In the genomic region with DNA sequence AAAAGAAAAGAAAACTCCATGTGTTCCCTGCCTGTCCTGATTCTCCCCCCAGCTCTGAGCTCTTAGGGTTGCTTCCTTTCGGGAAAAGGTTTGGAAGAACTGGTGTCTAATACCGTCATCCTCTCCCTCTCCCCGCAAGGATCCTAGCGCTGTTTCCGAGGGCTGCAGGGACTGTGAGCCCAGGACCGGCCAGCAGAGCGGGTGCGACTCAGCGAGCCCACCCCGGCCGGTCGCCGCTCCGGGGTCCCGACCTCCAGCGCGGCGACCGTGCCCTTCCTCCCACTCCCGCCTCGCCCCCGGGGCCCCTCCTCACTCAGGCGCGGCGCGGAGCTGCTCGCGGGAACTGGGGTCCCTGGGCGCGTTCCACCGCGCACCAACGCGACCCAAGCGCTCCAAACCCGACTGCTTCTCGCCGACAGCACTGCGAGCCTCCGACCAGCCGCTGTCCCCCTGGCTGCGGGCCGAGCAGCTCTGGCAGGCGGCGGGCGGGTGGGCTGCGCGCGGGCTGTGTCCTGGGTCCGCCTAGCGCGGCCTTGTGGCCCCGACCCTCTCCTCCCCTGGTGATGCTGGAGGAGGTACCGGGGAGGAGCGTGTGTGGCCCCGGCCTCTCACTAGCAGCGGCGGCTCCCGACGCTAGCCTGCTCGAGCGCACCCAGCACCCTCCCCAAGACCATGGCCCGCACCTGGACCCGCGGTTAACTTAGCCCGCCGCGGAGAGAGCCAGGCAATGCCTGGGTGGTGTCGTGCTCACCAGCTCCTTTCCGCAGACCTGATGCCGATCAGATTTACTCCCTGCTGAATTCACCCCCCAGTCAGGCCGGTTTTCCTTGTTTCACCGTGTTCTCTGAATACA, we compare ENCODE assay signal across 8 cellular contexts. TPM values are rescaled to one million over a fixed set of nuclear protein-coding genes. Genes with fewer than 3 reads are reported as not detected.
DNase-seq lines count a peak whose midpoint lies in the region; ATAC-seq, FAIRE-seq and TF ChIP-seq lines count a peak whose summit lies in the region.

PLA2G7 (minus strand) TSS at position 509 of the 853 bp plus-strand sequence. CDS start 12,484 bp downstream, outside the sequence.

- CTCF ChIA-PET in activated CD4-positive, alpha-beta memory T cell treated with anti-CD3 and anti-CD28 coated beads for 36 hours (lab: Charles Lee) = no interaction called here

- no peaks in the 10 kb centered on the region for H3K9me3 Mint-ChIP-seq in activated CD4-positive, alpha-beta memory T cell treated with anti-CD3 and anti-CD28 coated beads for 36 hours

- no peaks in the 10 kb centered on the region for H3K9me3 ChIP-seq in mucosa of descending colon

- no peak within 1 kb of the TSS for H3K4me3 Mint-ChIP-seq in activated CD4-positive, alpha-beta memory T cell treated with anti-CD3 and anti-CD28 coated beads for 36 hours

- no peaks in the 10 kb centered on the region for H3K36me3 Mint-ChIP-seq in activated CD4-positive, alpha-beta memory T cell treated with anti-CD3 and anti-CD28 coated beads for 36 hours

- peaks cover 9% of the 10 kb centered on the region for H3K4me1 ChIP-seq in mucosa of descending colon (ENCODE audit: low read depth)

- peaks cover 47% of the 10 kb centered on the region for H3K27me3 Mint-ChIP-seq in activated CD4-positive, alpha-beta memory T cell treated with anti-CD3 and anti-CD28 coated beads for 36 hours

- peak; percentile 70 for ATAC-seq in mucosa of descending colon
- no peak for ATAC-seq in HG02623 (IDR thresholded peaks at IDR 0.05; ENCODE audit: unreplicated experiment)

- no peak within 1 kb of the TSS for H3K27ac Mint-ChIP-seq in activated CD4-positive, alpha-beta memory T cell treated with anti-CD3 and anti-CD28 coated beads for 36 hours

- POLR2A ChIA-PET in activated CD4-positive, alpha-beta memory T cell treated with anti-CD3 and anti-CD28 coated beads for 36 hours (lab: Charles Lee) = no interaction called here

- peaks cover 7% of the 10 kb centered on the region for H3K4me1 Mint-ChIP-seq in activated CD4-positive, alpha-beta memory T cell treated with anti-CD3 and anti-CD28 coated beads for 36 hours (ENCODE audit: low read depth)

- peak; percentile 10 for DNase-seq in DMS114 treated with DMSO at 0.1 percent for 48 hours (lab: John Stamatoyannopoulos, UW; ENCODE audit: unreplicated experiment)
- peak; percentile 72 for DNase-seq in NCI-H748 (lab: John Stamatoyannopoulos, UW; ENCODE audit: unreplicated experiment)
- DNase-seq in epidermal melanocyte (ENCODE audit: insufficient read length, low spot score) = peak; percentile 24
- DNase-seq in mucosa of descending colon = peak in 2 of 3 donors; percentile 43 to 46
- peak; percentile 71 for DNase-seq in urothelium cell line (ENCODE audit: low spot score)
- no peak for DNase-seq in activated CD4-positive, alpha-beta memory T cell treated with anti-CD3 and anti-CD28 coated beads for 36 hours
- DNase-seq in LoVo (ENCODE audit: low spot score) = no peak

- no peak for TF ChIP-seq CTCF in mucosa of descending colon (IDR thresholded peaks at IDR 0.05)

- intact Hi-C loops in mucosa of descending colon (cut with DNase I, micrococcal nuclease) = no loop called here
- intact Hi-C loops in activated CD4-positive, alpha-beta memory T cell treated with anti-CD3 and anti-CD28 coated beads for 36 hours (cut with micrococcal nuclease) = no loop called here

- H3K4me3 ChIP-seq in mucosa of descending colon = no peak within 1 kb of the TSS

- H3K36me3 ChIP-seq in mucosa of descending colon (ENCODE audit: low read depth) = no peaks in the 10 kb centered on the region

- FAIRE-seq in urothelium cell line (lab: Jason Lieb, UNC) = peak; percentile 52

RNA-seq across cellular contexts. Expression of gene PLA2G7, which starts in this region (rescaled TPM):
- 1 to 10 TPM; 2.2 to 3.1 (median 3.0) TPM for total RNA-seq in mucosa of descending colon
- total RNA-seq in activated CD4-positive, alpha-beta memory T cell treated with anti-CD3 and anti-CD28 coated beads for 36 hours = not detected

Comparison
In these comparisons a context has a peak if more than half of its experiments do, and no peak if none do; other contexts are left out.
1. DNase-seq: peak in DMS114 treated with DMSO at 0.1 percent for 48 hours (single experiment), NCI-H748 (single experiment), epidermal melanocyte (single experiment), mucosa of descending colon (2 of 3) and urothelium cell line (single experiment); none in activated CD4-positive, alpha-beta memory T cell treated with anti-CD3 and anti-CD28 coated beads for 36 hours (single experiment) and LoVo (single experiment).